8 cellular contexts compared by ENCODE assay signal in the genomic region with DNA sequence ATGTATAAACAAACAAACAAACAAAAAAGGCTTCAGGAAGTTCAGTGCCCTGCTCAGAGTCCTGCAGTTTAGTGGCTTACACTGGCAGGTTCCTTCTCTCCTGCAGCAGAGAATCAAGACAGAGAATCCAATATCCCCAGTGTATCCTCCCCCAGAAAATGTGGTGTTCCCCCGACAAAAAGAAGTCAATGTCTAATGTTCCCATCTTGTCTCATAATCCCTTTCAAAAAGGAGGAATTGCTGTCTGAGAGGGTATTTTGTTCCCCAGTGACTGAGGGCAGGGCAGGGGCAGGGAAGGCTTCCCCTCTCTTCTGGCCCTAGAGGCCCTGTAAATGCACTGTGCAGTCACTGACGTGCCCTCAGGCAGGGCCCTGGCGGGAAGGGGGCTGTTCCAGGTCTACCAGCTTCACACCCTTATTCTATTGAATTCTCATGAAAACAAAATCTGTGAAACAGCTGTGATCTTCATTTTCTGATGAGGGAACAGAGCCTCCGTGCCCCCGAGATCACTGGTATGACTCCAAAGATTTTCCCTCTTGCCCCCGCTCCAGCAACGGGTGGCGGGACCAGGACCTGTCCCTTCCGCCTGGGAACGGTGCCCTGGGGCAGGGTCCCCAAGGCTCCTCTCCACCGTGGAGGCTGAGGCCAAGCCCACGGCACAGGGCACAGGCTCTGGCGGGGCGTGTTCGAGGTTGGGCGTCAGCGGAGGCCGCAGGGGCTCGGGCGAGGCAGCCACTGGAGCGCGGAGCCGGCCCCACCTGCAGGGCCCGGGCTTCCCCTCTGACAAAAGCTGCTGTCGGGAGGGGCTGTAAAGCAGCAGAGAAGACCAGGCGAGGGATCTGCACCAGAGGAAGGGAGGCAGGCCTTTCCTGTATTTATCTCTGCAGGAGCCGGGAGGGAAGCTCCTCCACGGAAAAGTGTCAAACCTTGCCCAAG.
DNase-seq lines count a peak whose midpoint lies in the region; ATAC-seq lines count a peak whose summit lies in the region.

No MANE protein-coding gene starts in this region.

- peak; percentile 73 for ATAC-seq in GM18498 (IDR thresholded peaks at IDR 0.05; ENCODE audit: unreplicated experiment)
- ATAC-seq in GM21526 (IDR thresholded peaks at IDR 0.05; ENCODE audit: low FRiP score, unreplicated experiment) = peak; percentile 67
- ATAC-seq in HG03520 (IDR thresholded peaks at IDR 0.05; ENCODE audit: unreplicated experiment) = peak; percentile 60

- DNase-seq in islet precursor cell (peak; percentile 71), DMS79 treated with DMSO at 0.1 percent for 48 hours (lab: John Stamatoyannopoulos, UW) (no peak), GM19238 (ENCODE audit: insufficient read length, low spot score) (no peak), NCI-H82 (lab: John Stamatoyannopoulos, UW) (no peak), NCI-H1930 (lab: John Stamatoyannopoulos, UW) (no peak)
